In the genomic region with DNA sequence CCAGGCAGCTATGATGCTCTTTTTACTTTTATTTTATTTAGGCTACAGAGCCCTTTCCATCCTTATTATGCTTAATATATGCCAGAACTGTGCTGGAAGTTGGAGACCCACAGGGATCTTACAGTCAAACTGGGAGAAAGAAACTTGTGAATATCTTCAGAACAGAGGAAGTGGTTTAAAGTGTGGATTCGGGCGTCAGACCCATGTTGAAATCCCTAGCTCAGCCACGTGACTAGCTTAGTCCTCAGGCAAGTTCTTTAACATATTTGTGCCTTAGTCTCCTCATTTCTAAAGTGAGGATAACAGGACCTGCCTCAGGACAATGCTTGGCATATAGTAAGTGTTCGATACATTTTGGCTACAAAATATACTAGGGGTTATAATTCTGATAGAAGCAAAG, we compare ENCODE assay signal across 11 cellular contexts. TPM values are rescaled to one million over a fixed set of nuclear protein-coding genes. Genes with fewer than 3 reads are reported as not detected.
DNase-seq lines count a peak whose midpoint lies in the region; ATAC-seq lines count a peak whose summit lies in the region.
"Had no signal": no experiment of that assay in that cellular context is flagged by ENCODE, and none has a peak within 500 bp of the region (broad histone marks: within the 10 kb centered on the region; RNA-seq: fewer than 3 reads in every experiment).

No MANE protein-coding gene starts in this region.

- no peak overlapping the region for H3K4me3 Mint-ChIP-seq in activated CD4-positive, alpha-beta memory T cell treated with anti-CD3 and anti-CD28 coated beads for 36 hours
- peak overlapping the region in 4 of 5 donors; percentile 34 to 71 (median 53) for H3K4me3 Mint-ChIP-seq in immature natural killer cell
- H3K4me3 Mint-ChIP-seq: neural crest cell had no signal

- no peaks in the 10 kb centered on the region for H3K36me3 Mint-ChIP-seq in activated CD4-positive, alpha-beta memory T cell treated with anti-CD3 and anti-CD28 coated beads for 36 hours
- H3K36me3 Mint-ChIP-seq in immature natural killer cell, result no peaks in the 10 kb centered on the region

- DNase-seq in ELR (ENCODE audit: low read depth), result peak; percentile 53
- peak; percentile 58 for DNase-seq in KBM-7
- DNase-seq in activated CD4-positive, alpha-beta memory T cell treated with anti-CD3 and anti-CD28 coated beads for 36 hours, result peak; percentile 20
- peak in 1 of 3 donors; percentile 28 for DNase-seq in immature natural killer cell
- no peak for DNase-seq in NCI-H2107 (lab: John Stamatoyannopoulos, UW)
- DNase-seq: left cardiac atrium, NCI-H774 had no signal

- intact Hi-C loops in activated CD4-positive, alpha-beta memory T cell treated with anti-CD3 and anti-CD28 coated beads for 36 hours (cut with micrococcal nuclease), result no loop called here

- H3K9me3 Mint-ChIP-seq in activated CD4-positive, alpha-beta memory T cell treated with anti-CD3 and anti-CD28 coated beads for 36 hours, result no peaks in the 10 kb centered on the region
- no peaks in the 10 kb centered on the region for H3K9me3 Mint-ChIP-seq in immature natural killer cell
- H3K9me3 Mint-ChIP-seq: neural crest cell had no signal

- in situ Hi-C loops in KBM-7 (cut with MboI; ENCODE audit: low pct_unique_long_range_greater_than_20kb, low sequenced_read_pairs), result no loop called here

- peaks cover 41% of the 10 kb centered on the region for H3K4me1 Mint-ChIP-seq in activated CD4-positive, alpha-beta memory T cell treated with anti-CD3 and anti-CD28 coated beads for 36 hours (ENCODE audit: low read depth)
- H3K4me1 Mint-ChIP-seq in immature natural killer cell, result peaks cover 34 to 51% of the 10 kb centered on the region in 2 donors

- CTCF ChIA-PET in activated CD4-positive, alpha-beta memory T cell treated with anti-CD3 and anti-CD28 coated beads for 36 hours (lab: Charles Lee), result interaction anchor here (0.9 kb wide), 1 partner anchor 152 kb away, joined by 3 read pairs; no protein-coding TSS in a partner anchor

- no peak for ATAC-seq in HG02970 (IDR thresholded peaks at IDR 0.05; ENCODE audit: low FRiP score, unreplicated experiment)
- no peak for ATAC-seq in HG03571 (IDR thresholded peaks at IDR 0.05; ENCODE audit: unreplicated experiment)
- no peak for ATAC-seq in HG02973 (IDR thresholded peaks at IDR 0.05; ENCODE audit: unreplicated experiment)
- ATAC-seq: left cardiac atrium had no signal

- H3K27me3 Mint-ChIP-seq in activated CD4-positive, alpha-beta memory T cell treated with anti-CD3 and anti-CD28 coated beads for 36 hours, result peaks cover 46% of the 10 kb centered on the region
- peaks cover 3 to 8% (median 7%) of the 10 kb centered on the region in 3 donors for H3K27me3 Mint-ChIP-seq in immature natural killer cell (ENCODE audit: low read depth in 3 of 3)

- POLR2A ChIA-PET in activated CD4-positive, alpha-beta memory T cell treated with anti-CD3 and anti-CD28 coated beads for 36 hours (lab: Charles Lee), result no interaction called here

- no peak overlapping the region for H3K27ac Mint-ChIP-seq in activated CD4-positive, alpha-beta memory T cell treated with anti-CD3 and anti-CD28 coated beads for 36 hours
- H3K27ac Mint-ChIP-seq in immature natural killer cell, result peak overlapping the region in 1 of 6 donors; percentile 52

RNA-seq across cellular contexts. Expression of a gene that starts 59.1 kb away (rescaled TPM):
- total RNA-seq in activated CD4-positive, alpha-beta memory T cell treated with anti-CD3 and anti-CD28 coated beads for 36 hours, result 1 to 10 TPM; 6.5 to 7.0 TPM
- 1 to 10 TPM; 1.5 to 2.6 (median 2.2) TPM for polyA plus RNA-seq in immature natural killer cell
